In the genomic region with DNA sequence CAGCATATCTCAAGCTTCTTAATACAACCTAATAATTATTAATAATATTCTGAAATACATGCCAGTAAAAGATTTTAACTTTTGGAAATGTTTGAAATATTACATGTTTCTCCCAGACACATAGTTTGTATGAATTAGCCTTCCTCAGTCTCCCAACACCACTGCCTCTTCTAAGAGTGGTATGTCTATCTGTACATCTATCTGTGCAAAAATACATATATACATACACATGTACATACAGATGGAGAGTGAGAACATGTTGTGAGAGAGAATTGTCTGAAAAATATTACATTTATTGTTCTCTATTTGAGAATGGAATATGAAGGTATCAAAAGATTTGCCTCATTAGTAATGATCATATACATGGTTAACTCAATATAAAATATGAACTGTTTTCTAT, we compare ENCODE assay signal across 8 cellular contexts.
"Had no signal": no experiment of that assay in that cellular context is flagged by ENCODE, and none has a peak within 500 bp of the region (broad histone marks: within the 10 kb centered on the region; RNA-seq: fewer than 3 reads in every experiment).

No MANE protein-coding gene starts in this region.

- H3K4me3 ChIP-seq: K562 had no signal

- H3K9me3 Mint-ChIP-seq: H9 had no signal

- H3K27ac ChIP-seq: HL-60 had no signal

- ATAC-seq: K562 had no signal

- DNase-seq: GOT3, HCEC 1CT, IMR-90, KG1 had no signal

- FAIRE-seq: H54, K562 had no signal
